In genomic region chr1:19384772-19385187, GRCh38 we compare ENCODE assay signal across 10 cellular contexts.
DNase-seq lines count a peak whose midpoint lies in the region; ATAC-seq and TF ChIP-seq lines count a peak whose summit lies in the region.
"Had no signal": no experiment of that assay in that cellular context is flagged by ENCODE, and none has a peak within 500 bp of the region (broad histone marks: within the 10 kb centered on the region; RNA-seq: fewer than 3 reads in every experiment).

No MANE protein-coding gene starts in this region.

- H3K27me3 ChIP-seq in ascending aorta = no peaks in the 10 kb centered on the region
- no peaks in the 10 kb centered on the region for H3K27me3 ChIP-seq in thymus (ENCODE audit: control insufficient read depth, insufficient read depth)

- H3K36me3 ChIP-seq in ascending aorta (peaks cover 15 to 29% of the 10 kb centered on the region in 2 donors), thymus (ENCODE audit: control insufficient read depth, insufficient read depth) (peaks cover 54% of the 10 kb centered on the region)

- intact Hi-C loops in ascending aorta (cut with DNase I) = loop anchor here (5.0 kb wide), 1 partner anchor 213 kb away; a partner anchor contains a TSS

- peak; percentile 54 for DNase-seq in HuH-7.5 (ENCODE audit: low spot score)
- DNase-seq in ascending aorta (ENCODE audit: low spot score in 2 of 2) = no peak
- peak; percentile 66 for DNase-seq in mucosa of gallbladder (ENCODE audit: low spot score)
- no peak for DNase-seq in GM19238 (ENCODE audit: insufficient read length, low spot score)
- DNase-seq in NCI-H345 (lab: John Stamatoyannopoulos, UW) = no peak
- DNase-seq: activated CD4-positive, alpha-beta T cell treated with anti-CD3 and anti-CD28 coated beads for 1 hour; stimulated activated CD4-positive, alpha-beta T cell treated with anti-CD3 and anti-CD28 coated beads, Interleukin-15, amount 100 ng/mL, for 24 hours had no signal

- no peak for ATAC-seq in HG03280 (IDR thresholded peaks at IDR 0.05; ENCODE audit: unreplicated experiment)
- ATAC-seq: PC-3 had no signal

- 95% methylated on average over 7 of the region's 7 CpGs for WGBS in thymus

- H3K9me3 ChIP-seq in ascending aorta (no peaks in the 10 kb centered on the region), thymus (ENCODE audit: control insufficient read depth) (no peaks in the 10 kb centered on the region)

- H3K27ac ChIP-seq in ascending aorta (peak overlapping the region; percentile 76 to 77), thymus (ENCODE audit: low read depth) (peak overlapping the region; percentile 9)

- TF ChIP-seq CTCF in ascending aorta (IDR thresholded peaks at IDR 0.05) = no peak

- H3K4me3 ChIP-seq in ascending aorta (no peak overlapping the region), thymus (ENCODE audit: low read length) (no peak overlapping the region)

- H3K4me1 ChIP-seq in ascending aorta (peaks cover 19 to 52% of the 10 kb centered on the region in 2 donors), thymus (ENCODE audit: control insufficient read depth, insufficient read depth, low read length) (no peaks in the 10 kb centered on the region)

Comparison
In these comparisons a context has a peak if more than half of its experiments do, and no peak if none do; other contexts are left out.
1. DNase-seq: peak in HuH-7.5 (single experiment) and mucosa of gallbladder (single experiment); none in ascending aorta (0 of 2), GM19238 (single experiment) and NCI-H345 (single experiment).